6 cellular contexts compared by ENCODE assay signal in genomic region chr9:95407524-95407923, GRCh38.
"Had no signal": no experiment of that assay in that cellular context is flagged by ENCODE, and none has a peak within 500 bp of the region (broad histone marks: within the 10 kb centered on the region; RNA-seq: fewer than 3 reads in every experiment).

No MANE protein-coding gene starts in this region.

- DNase-seq: GM23248, H9, HCEC 1CT, HFFc6, IMR-90, KBM-7 had no signal

- H3K4me3 Mint-ChIP-seq: H9, HFFc6 had no signal

- H3K27ac ChIP-seq: GM23248 had no signal

- H3K27ac Mint-ChIP-seq: HFFc6 had no signal

- H3K4me3 ChIP-seq: GM23248 had no signal
